Comparison of ENCODE assay signal across 8 cellular contexts in the genomic region with DNA sequence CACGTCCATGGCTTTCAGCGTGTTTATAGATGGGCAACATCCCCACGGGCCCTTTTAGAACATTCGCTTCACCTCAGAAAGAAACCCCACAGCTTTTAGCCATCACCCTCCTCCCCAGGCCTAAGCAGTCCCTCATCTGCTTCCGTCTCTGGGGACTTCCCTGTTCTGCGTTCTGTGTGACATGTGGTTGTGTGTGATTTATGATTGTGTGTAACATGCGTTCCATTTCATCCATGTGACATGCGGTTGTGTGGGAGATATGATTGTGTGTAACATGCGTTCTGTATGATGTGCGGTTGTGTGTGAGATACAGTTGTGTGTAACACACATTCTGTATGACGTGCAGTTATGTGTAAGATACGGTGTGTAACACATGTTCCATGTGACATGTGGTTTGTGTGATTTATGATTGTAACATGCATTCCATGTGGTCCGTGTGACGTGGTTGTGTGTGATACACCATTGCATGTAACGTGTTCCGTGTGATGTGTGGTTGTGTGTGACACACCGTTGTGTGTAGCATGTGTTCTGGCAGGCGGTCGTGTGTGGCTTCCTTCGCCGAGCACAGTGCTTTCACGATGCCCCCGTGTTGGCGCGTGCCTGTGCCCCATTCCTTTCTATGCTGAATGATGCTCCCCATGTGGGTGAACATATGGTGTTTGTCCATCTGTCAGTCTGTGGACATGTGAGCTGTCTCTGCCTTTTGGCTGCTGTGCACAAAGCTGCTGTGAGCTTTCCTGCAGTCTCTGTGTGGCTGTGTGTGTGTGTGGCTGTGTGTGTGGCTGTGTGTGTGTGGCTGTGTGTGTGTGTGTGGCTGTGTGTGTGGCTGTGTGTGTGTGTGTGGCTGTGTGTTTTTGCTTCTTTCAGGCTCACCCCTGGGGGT. TPM values are rescaled to one million over a fixed set of nuclear protein-coding genes. Genes with fewer than 3 reads are reported as not detected.
DNase-seq lines count a peak whose midpoint lies in the region; ATAC-seq, FAIRE-seq and TF ChIP-seq lines count a peak whose summit lies in the region.

No MANE protein-coding gene starts in this region.

- no TSS peak for BruUV-seq in Panc1 (replicated peaks; lab: Mats Ljungman, UMichigan)

- H3K36me3 ChIP-seq in Panc1 (ENCODE audit: control insufficient read depth, insufficient read depth, low read length) (no peaks in the 10 kb centered on the region), transverse colon (no peaks in the 10 kb centered on the region), osteoblast (ENCODE audit: insufficient read depth, low read length) (no peaks in the 10 kb centered on the region)

- WGBS in transverse colon (ENCODE audit: low coverage in 1 of 2), 2 donors = 60 to 88% methylated on average over 8 to 21 of the region's 25 CpGs

- no peaks in the 10 kb centered on the region for H4K20me1 ChIP-seq in osteoblast (ENCODE audit: insufficient read depth, low read length)

- no peaks in the 10 kb centered on the region for H3K27me3 Mint-ChIP-seq in activated T-cell treated with anti-CD3 and anti-CD28 coated beads, Interleukin-2, amount 50 U/mL, for 24 hours
- H3K27me3 Mint-ChIP-seq in activated CD4-positive, alpha-beta memory T cell treated with anti-CD3 and anti-CD28 coated beads for 36 hours = no peaks in the 10 kb centered on the region

- H3K9me3 Mint-ChIP-seq in activated T-cell treated with anti-CD3 and anti-CD28 coated beads, Interleukin-2, amount 50 U/mL, for 24 hours = no peaks in the 10 kb centered on the region
- peaks cover 2% of the 10 kb centered on the region for H3K9me3 Mint-ChIP-seq in activated CD4-positive, alpha-beta memory T cell treated with anti-CD3 and anti-CD28 coated beads for 36 hours

- intact Hi-C loops in Panc1 (cut with micrococcal nuclease; ENCODE audit: unreplicated experiment) (no loop called here), transverse colon (cut with DNase I; ENCODE audit: low total_unique reads) (no loop called here)
- intact Hi-C loops in activated CD4-positive, alpha-beta memory T cell treated with anti-CD3 and anti-CD28 coated beads for 36 hours (cut with micrococcal nuclease) = no loop called here

- no peaks in the 10 kb centered on the region for H3K79me2 ChIP-seq in osteoblast (ENCODE audit: insufficient read depth, low read length)

- H3K4me1 ChIP-seq in Panc1 (ENCODE audit: control insufficient read depth, insufficient read depth, low read length) = peaks cover 46% of the 10 kb centered on the region
- H3K4me1 ChIP-seq in transverse colon = peaks cover 46 to 57% (median 50%) of the 10 kb centered on the region in 4 donors
- peaks cover 9% of the 10 kb centered on the region for H3K4me1 ChIP-seq in osteoblast (ENCODE audit: insufficient read depth, low read length)

- no peak overlapping the region for H2AFZ ChIP-seq in osteoblast (ENCODE audit: low read length)

- TF ChIP-seq POLR2A in transverse colon (IDR thresholded peaks at IDR 0.05) = peak; percentile 13

- peak; percentile 9 for FAIRE-seq in islet of Langerhans (lab: Jason Lieb, UNC)

- peak overlapping the region; percentile 81 for H3K27ac Mint-ChIP-seq in activated T-cell treated with anti-CD3 and anti-CD28 coated beads, Interleukin-2, amount 50 U/mL, for 24 hours
- no peak overlapping the region for H3K27ac Mint-ChIP-seq in activated CD4-positive, alpha-beta memory T cell treated with anti-CD3 and anti-CD28 coated beads for 36 hours

- in situ Hi-C loops in Panc1 (cut with HindIII; ENCODE audit: low pct_unique_long_range_greater_than_20kb, low sequenced_read_pairs) (no loop called here), transverse colon (cut with MboI; ENCODE audit: low pct_ligation_motif_present in 1 of 4, low pct_unique_long_range_greater_than_20kb in 1 of 4, low sequenced_read_pairs in 3 of 4) (no loop called here)

- no peak for ATAC-seq in Panc1

- H3K27ac ChIP-seq in Panc1 (ENCODE audit: low read length) = peak overlapping the region; percentile 94
- peak overlapping the region; percentile 92 to 98 (median 97) for H3K27ac ChIP-seq in transverse colon
- H3K27ac ChIP-seq in osteoblast (ENCODE audit: low read depth, low read length) = no peak overlapping the region

- TF ChIP-seq CTCF in Panc1 (IDR thresholded peaks at IDR 0.05) (no peak), transverse colon (IDR thresholded peaks at IDR 0.05) (no peak), osteoblast (IDR thresholded peaks at IDR 0.05; ENCODE audit: extremely low read depth, low read depth, low read length) (no peak)

- CTCF ChIA-PET in Panc1 (lab: Charles Lee) = no interaction called here
- CTCF ChIA-PET in activated CD4-positive, alpha-beta memory T cell treated with anti-CD3 and anti-CD28 coated beads for 36 hours (lab: Charles Lee) = no interaction called here

- H3K36me3 Mint-ChIP-seq in activated T-cell treated with anti-CD3 and anti-CD28 coated beads, Interleukin-2, amount 50 U/mL, for 24 hours (ENCODE audit: low read depth) = no peaks in the 10 kb centered on the region
- no peaks in the 10 kb centered on the region for H3K36me3 Mint-ChIP-seq in activated CD4-positive, alpha-beta memory T cell treated with anti-CD3 and anti-CD28 coated beads for 36 hours

- H3K4me3 Mint-ChIP-seq in activated T-cell treated with anti-CD3 and anti-CD28 coated beads, Interleukin-2, amount 50 U/mL, for 24 hours = no peak overlapping the region
- H3K4me3 Mint-ChIP-seq in activated CD4-positive, alpha-beta memory T cell treated with anti-CD3 and anti-CD28 coated beads for 36 hours = no peak overlapping the region

- H3K4me1 Mint-ChIP-seq in activated T-cell treated with anti-CD3 and anti-CD28 coated beads, Interleukin-2, amount 50 U/mL, for 24 hours (ENCODE audit: low read depth) = peaks cover 28% of the 10 kb centered on the region
- peaks cover 12% of the 10 kb centered on the region for H3K4me1 Mint-ChIP-seq in activated CD4-positive, alpha-beta memory T cell treated with anti-CD3 and anti-CD28 coated beads for 36 hours (ENCODE audit: low read depth)

- POLR2A ChIA-PET in Panc1 (lab: Charles Lee) = no interaction called here
- POLR2A ChIA-PET in activated CD4-positive, alpha-beta memory T cell treated with anti-CD3 and anti-CD28 coated beads for 36 hours (lab: Charles Lee) = no interaction called here

- H3K4me3 ChIP-seq in Panc1 (ENCODE audit: low read depth in 2 of 2, low read length in 2 of 2) (no peak overlapping the region), transverse colon (no peak overlapping the region), osteoblast (ENCODE audit: insufficient read depth, low read length) (no peak overlapping the region)

- H3K27me3 ChIP-seq in Panc1 (ENCODE audit: control insufficient read depth, insufficient read depth, low read length) (no peaks in the 10 kb centered on the region), transverse colon (no peaks in the 10 kb centered on the region), osteoblast (ENCODE audit: insufficient read depth, low read length) (no peaks in the 10 kb centered on the region)

- no peaks in the 10 kb centered on the region for H3K9me3 ChIP-seq in Panc1 (ENCODE audit: control insufficient read depth, insufficient read depth, low read depth, low read length)
- no peaks in the 10 kb centered on the region for H3K9me3 ChIP-seq in transverse colon
- no peaks in the 10 kb centered on the region for H3K9me3 ChIP-seq in osteoblast (ENCODE audit: low read depth, low read length)

- no peak for TF ChIP-seq EP300 in transverse colon (IDR thresholded peaks at IDR 0.05; ENCODE audit: low read depth)

- no peak for DNase-seq in activated T-cell treated with anti-CD3 and anti-CD28 coated beads, Interleukin-2, amount 50 U/mL, for 24 hours
- no peak for DNase-seq in activated T-cell treated with anti-CD3 and anti-CD28 coated beads for 4 hours
- DNase-seq in Panc1 (ENCODE audit: low read depth, low spot score) = no peak
- no peak for DNase-seq in transverse colon
- DNase-seq in osteoblast (ENCODE audit: insufficient read length, low spot score, missing footprints) = no peak
- no peak for DNase-seq in activated CD4-positive, alpha-beta memory T cell treated with anti-CD3 and anti-CD28 coated beads for 36 hours
- DNase-seq in NCI-H748 (lab: John Stamatoyannopoulos, UW; ENCODE audit: unreplicated experiment) = no peak

- H3K4me2 ChIP-seq in osteoblast (ENCODE audit: insufficient read depth, low read length) = no peak overlapping the region

RNA-seq across cellular contexts. Expression of a gene that starts 26.2 kb away (rescaled TPM):
- total RNA-seq in Panc1 (2021; ENCODE audit: unreplicated experiment) (51.6 TPM), transverse colon (100 to 1,000 TPM in 1 of 4 donors, 10 to 100 TPM in 3; 45.9 to 129 (median 61.2) TPM), osteoblast (15.3 and 18.5 TPM in 2 replicates)
- polyA plus RNA-seq in Panc1 (2012; ENCODE audit: insufficient read length) = 56.2 TPM
- total RNA-seq in activated CD4-positive, alpha-beta memory T cell treated with anti-CD3 and anti-CD28 coated beads for 36 hours = 1 to 10 TPM; 3.0 to 3.1 TPM
